8 cellular contexts compared by ENCODE assay signal in genomic region chr22:37848587-37849088, GRCh38. TPM values are rescaled to one million over a fixed set of nuclear protein-coding genes. Genes with fewer than 3 reads are reported as not detected.
DNase-seq lines count a peak whose midpoint lies in the region; ATAC-seq and TF ChIP-seq lines count a peak whose summit lies in the region.

No MANE protein-coding gene starts in this region.

- DNase-seq in AG09309 (ENCODE audit: low read depth) (no peak), foreskin melanocyte (peak; percentile 55), retinal pigment epithelial cell (ENCODE audit: low read depth) (no peak), cerebellar cortex (ENCODE audit: low spot score) (no peak), OCI-M2 (lab: John Stamatoyannopoulos, UW; ENCODE audit: unreplicated experiment) (no peak)
- peak; percentile 44 for DNase-seq in activated CD4-positive, alpha-beta memory T cell treated with anti-CD3 and anti-CD28 coated beads, Interleukin-2, amount 10 ng/mL, durations not matched to agents 7 days and 5 days

- TF ChIP-seq CTCF in AG09309 (IDR thresholded peaks at IDR 0.05; ENCODE audit: control insufficient read depth, insufficient read depth, low read depth, low read length, missing control alignments) (no peak), HEK293 (tag by site-specific recombination; IDR thresholded peaks at IDR 0.05) (no peak), retinal pigment epithelial cell (conservative IDR thresholded peaks at IDR 0.05; ENCODE audit: low read depth, low read length) (no peak)

- no peak for ATAC-seq in GM18505 (IDR thresholded peaks at IDR 0.05; ENCODE audit: unreplicated experiment)

- peak overlapping the region; percentile 70 for H3K4me3 ChIP-seq in AG09309 (ENCODE audit: control insufficient read depth, low read depth, low read length)
- H3K4me3 ChIP-seq in HEK293 (ENCODE audit: low read depth, low read length), result peak overlapping the region; percentile 82
- H3K4me3 ChIP-seq in retinal pigment epithelial cell (ENCODE audit: low read length), result peak overlapping the region; percentile 99

- H3K27me3 Mint-ChIP-seq in activated CD4-positive, alpha-beta memory T cell treated with anti-CD3 and anti-CD28 coated beads, Interleukin-2, amount 10 ng/mL, durations not matched to agents 7 days and 5 days, result no peaks in the 10 kb centered on the region

- H3K4me3 Mint-ChIP-seq in activated CD4-positive, alpha-beta memory T cell treated with anti-CD3 and anti-CD28 coated beads, Interleukin-2, amount 10 ng/mL, durations not matched to agents 7 days and 5 days, result peak overlapping the region; percentile 84

- H3K27ac ChIP-seq in HEK293 (ENCODE audit: extremely low read depth, low read depth, low read length), result peak overlapping the region; percentile 75

- CTCF ChIA-PET in HEK293 (lab: Yijun Ruan, JAX), result interaction anchor here (1.7 kb wide), 1 partner anchor 31 kb away, joined by 4 read pairs; no protein-coding TSS in a partner anchor
- CTCF ChIA-PET in activated CD4-positive, alpha-beta memory T cell treated with anti-CD3 and anti-CD28 coated beads, Interleukin-2, amount 10 ng/mL, durations not matched to agents 7 days and 5 days (lab: Charles Lee), result interaction anchor here (1.4 to 1.7 kb wide), 2 partner anchors 15 to 31 kb away, joined by 3 to 6 read pairs; no protein-coding TSS in a partner anchor

- peaks cover 52% of the 10 kb centered on the region for H3K36me3 Mint-ChIP-seq in activated CD4-positive, alpha-beta memory T cell treated with anti-CD3 and anti-CD28 coated beads, Interleukin-2, amount 10 ng/mL, durations not matched to agents 7 days and 5 days (ENCODE audit: low read depth)

- H3K9me3 Mint-ChIP-seq in activated CD4-positive, alpha-beta memory T cell treated with anti-CD3 and anti-CD28 coated beads, Interleukin-2, amount 10 ng/mL, durations not matched to agents 7 days and 5 days, result no peaks in the 10 kb centered on the region

- H3K4me1 Mint-ChIP-seq in activated CD4-positive, alpha-beta memory T cell treated with anti-CD3 and anti-CD28 coated beads, Interleukin-2, amount 10 ng/mL, durations not matched to agents 7 days and 5 days, result peaks cover 54% of the 10 kb centered on the region

- H3K4me1 ChIP-seq in HEK293 (ENCODE audit: control insufficient read depth, insufficient read depth, low read length), result peaks cover 2% of the 10 kb centered on the region; the same call in 1 of the 2 replicates

- POLR2A ChIA-PET in HEK293 (lab: Yijun Ruan, JAX), result interaction anchor here (0.6 to 1.6 kb wide), 4 partner anchors 15 to 190 kb away, joined by 3 to 8 read pairs (median 5); partner anchors contain the start of genes GCAT and PDXP
- POLR2A ChIA-PET in activated CD4-positive, alpha-beta memory T cell treated with anti-CD3 and anti-CD28 coated beads, Interleukin-2, amount 10 ng/mL, durations not matched to agents 7 days and 5 days (lab: Charles Lee), result interaction anchor here (1.0 to 2.5 kb wide), 7 partner anchors 8 to 333 kb away, joined by 3 to 11 read pairs (median 4); partner anchors contain the start of gene PLA2G6

- H3K9me3 ChIP-seq in HEK293 (ENCODE audit: control insufficient read depth, insufficient read depth, low read depth, low read length), result no peaks in the 10 kb centered on the region

- TF ChIP-seq POLR2A in GM18505 (IDR thresholded peaks at IDR 0.05; ENCODE audit: borderline replicate concordance, extremely low read depth, insufficient read depth, insufficient read length), result no peak

- H3K36me3 ChIP-seq in HEK293 (ENCODE audit: control insufficient read depth in 2 of 2, insufficient read depth in 1 of 2, low read length in 2 of 2), result peaks cover 24 to 37% of the 10 kb centered on the region in 2 experiments

- peak overlapping the region; percentile 95 for H3K27ac Mint-ChIP-seq in activated CD4-positive, alpha-beta memory T cell treated with anti-CD3 and anti-CD28 coated beads, Interleukin-2, amount 10 ng/mL, durations not matched to agents 7 days and 5 days

TF ChIP-seq in HEK293, 187 proteins besides CTCF, POLR2A, EP300 and RAD21 (continues in another document):
- TF ChIP-seq ZBTB48 (tag by site-specific recombination; IDR thresholded peaks at IDR 0.05) (no peak), ZNF473 (tag by site-specific recombination; IDR thresholded peaks at IDR 0.05) (no peak), ZNF114 (tag by site-specific recombination; IDR thresholded peaks at IDR 0.05) (no peak), ZBTB7A (tag by site-specific recombination; IDR thresholded peaks at IDR 0.05; ENCODE audit: low read depth) (0 out of 2 replicates have a peak, but pooled peaks have one; percentile 20), ZNF514 (tag by site-specific recombination; IDR thresholded peaks at IDR 0.05) (no peak), ZSCAN30 (tag by site-specific recombination; IDR thresholded peaks at IDR 0.05) (no peak), ZNF664 (tag by site-specific recombination; IDR thresholded peaks at IDR 0.05) (no peak), WT1 (tag by site-specific recombination; IDR thresholded peaks at IDR 0.05) (no peak), ZNF670 (tag by site-specific recombination; IDR thresholded peaks at IDR 0.05; ENCODE audit: low read depth) (no peak), ZFP69B (tag by site-specific recombination; IDR thresholded peaks at IDR 0.05) (no peak), ZNF416 (tag by site-specific recombination; IDR thresholded peaks at IDR 0.05) (no peak), GLI2 (tag by site-specific recombination; IDR thresholded peaks at IDR 0.05; ENCODE audit: borderline replicate concordance, low read depth) (no peak), ZNF423 (tag by site-specific recombination; IDR thresholded peaks at IDR 0.05) (no peak), ZNF335 (tag by site-specific recombination; conservative IDR thresholded peaks at IDR 0.05) (peak; percentile 91), ZNF302 (tag by site-specific recombination; IDR thresholded peaks at IDR 0.05; ENCODE audit: low read depth) (no peak), ZNF501 (tag by site-specific recombination; IDR thresholded peaks at IDR 0.05) (no peak; the same call in 1 of the 2 replicates), ZNF785 (tag by site-specific recombination; IDR thresholded peaks at IDR 0.05) (no peak)
- TF ChIP-seq, protein P1, sequence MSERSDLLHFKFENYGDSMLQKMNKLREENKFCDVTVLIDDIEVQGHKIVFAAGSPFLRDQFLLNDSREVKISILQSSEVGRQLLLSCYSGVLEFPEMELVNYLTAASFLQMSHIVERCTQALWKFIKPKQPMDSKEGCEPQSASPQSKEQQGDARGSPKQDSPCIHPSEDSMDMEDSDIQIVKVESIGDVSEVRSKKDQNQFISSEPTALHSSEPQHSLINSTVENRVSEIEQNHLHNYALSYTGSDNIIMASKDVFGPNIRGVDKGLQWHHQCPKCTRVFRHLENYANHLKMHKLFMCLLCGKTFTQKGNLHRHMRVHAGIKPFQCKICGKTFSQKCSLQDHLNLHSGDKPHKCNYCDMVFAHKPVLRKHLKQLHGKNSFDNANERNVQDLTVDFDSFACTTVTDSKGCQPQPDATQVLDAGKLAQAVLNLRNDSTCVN (tag by site-specific recombination; optimal IDR thresholded peaks at IDR 0.05), result no peak
- TF ChIP-seq, protein P2, sequence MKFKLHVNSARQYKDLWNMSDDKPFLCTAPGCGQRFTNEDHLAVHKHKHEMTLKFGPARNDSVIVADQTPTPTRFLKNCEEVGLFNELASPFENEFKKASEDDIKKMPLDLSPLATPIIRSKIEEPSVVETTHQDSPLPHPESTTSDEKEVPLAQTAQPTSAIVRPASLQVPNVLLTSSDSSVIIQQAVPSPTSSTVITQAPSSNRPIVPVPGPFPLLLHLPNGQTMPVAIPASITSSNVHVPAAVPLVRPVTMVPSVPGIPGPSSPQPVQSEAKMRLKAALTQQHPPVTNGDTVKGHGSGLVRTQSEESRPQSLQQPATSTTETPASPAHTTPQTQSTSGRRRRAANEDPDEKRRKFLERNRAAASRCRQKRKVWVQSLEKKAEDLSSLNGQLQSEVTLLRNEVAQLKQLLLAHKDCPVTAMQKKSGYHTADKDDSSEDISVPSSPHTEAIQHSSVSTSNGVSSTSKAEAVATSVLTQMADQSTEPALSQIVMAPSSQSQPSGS (tag by site-specific recombination; IDR thresholded peaks at IDR 0.05; ENCODE audit: low read depth), result no peak
- TF ChIP-seq, protein P3, sequence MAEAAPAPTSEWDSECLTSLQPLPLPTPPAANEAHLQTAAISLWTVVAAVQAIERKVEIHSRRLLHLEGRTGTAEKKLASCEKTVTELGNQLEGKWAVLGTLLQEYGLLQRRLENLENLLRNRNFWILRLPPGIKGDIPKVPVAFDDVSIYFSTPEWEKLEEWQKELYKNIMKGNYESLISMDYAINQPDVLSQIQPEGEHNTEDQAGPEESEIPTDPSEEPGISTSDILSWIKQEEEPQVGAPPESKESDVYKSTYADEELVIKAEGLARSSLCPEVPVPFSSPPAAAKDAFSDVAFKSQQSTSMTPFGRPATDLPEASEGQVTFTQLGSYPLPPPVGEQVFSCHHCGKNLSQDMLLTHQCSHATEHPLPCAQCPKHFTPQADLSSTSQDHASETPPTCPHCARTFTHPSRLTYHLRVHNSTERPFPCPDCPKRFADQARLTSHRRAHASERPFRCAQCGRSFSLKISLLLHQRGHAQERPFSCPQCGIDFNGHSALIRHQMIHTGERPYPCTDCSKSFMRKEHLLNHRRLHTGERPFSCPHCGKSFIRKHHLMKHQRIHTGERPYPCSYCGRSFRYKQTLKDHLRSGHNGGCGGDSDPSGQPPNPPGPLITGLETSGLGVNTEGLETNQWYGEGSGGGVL (tag by site-specific recombination; IDR thresholded peaks at IDR 0.05), result no peak

RNA-seq across cellular contexts. Expression of gene EIF3L, which starts 0.6 kb away (rescaled TPM):
- total RNA-seq in activated CD4-positive, alpha-beta memory T cell treated with anti-CD3 and anti-CD28 coated beads, Interleukin-2, amount 10 ng/mL, durations not matched to agents 7 days and 5 days, result 100 to 1,000 TPM; 331 to 348 TPM

RNA-seq across cellular contexts. Expression of gene ANKRD54, which starts 4.5 kb away (rescaled TPM):
- total RNA-seq in activated CD4-positive, alpha-beta memory T cell treated with anti-CD3 and anti-CD28 coated beads, Interleukin-2, amount 10 ng/mL, durations not matched to agents 7 days and 5 days, result 10 to 100 TPM; 22.1 TPM

RNA-seq across cellular contexts. Expression of gene GALR3, which starts 25.5 kb away (rescaled TPM):
- total RNA-seq in activated CD4-positive, alpha-beta memory T cell treated with anti-CD3 and anti-CD28 coated beads, Interleukin-2, amount 10 ng/mL, durations not matched to agents 7 days and 5 days, result not detected

RNA-seq across cellular contexts. Expression of gene GCAT, which starts 40.9 kb away (rescaled TPM):
- 10 to 100 TPM; 13.2 to 14.1 TPM for total RNA-seq in activated CD4-positive, alpha-beta memory T cell treated with anti-CD3 and anti-CD28 coated beads, Interleukin-2, amount 10 ng/mL, durations not matched to agents 7 days and 5 days

RNA-seq across cellular contexts. Expression of gene MICALL1, which starts 57.5 kb away (rescaled TPM):
- total RNA-seq in activated CD4-positive, alpha-beta memory T cell treated with anti-CD3 and anti-CD28 coated beads, Interleukin-2, amount 10 ng/mL, durations not matched to agents 7 days and 5 days, result 10 to 100 TPM; 21.8 to 24.1 TPM

Comparison
In these comparisons a context has a peak if more than half of its experiments do, and no peak if none do; other contexts are left out.
1. DNase-seq: peak in activated CD4-positive, alpha-beta memory T cell treated with anti-CD3 and anti-CD28 coated beads, Interleukin-2, amount 10 ng/mL, durations not matched to agents 7 days and 5 days (single experiment) and foreskin melanocyte (single experiment); none in AG09309 (single experiment), retinal pigment epithelial cell (single experiment), cerebellar cortex (single experiment) and OCI-M2 (single experiment).
2. Peak in every context shown above with its lines, with median percentiles within 50 percentile points of each other: H3K4me3 ChIP-seq.